ENCODE assay signal across 8 cellular contexts in genomic region chr9:98146101-98146991, GRCh38. TPM values are rescaled to one million over a fixed set of nuclear protein-coding genes. Genes with fewer than 3 reads are reported as not detected.
A peak's percentile ranks its signal among the peaks of the same experiment; 100 is the strongest.
DNase-seq lines count a peak whose midpoint lies in the region; ATAC-seq, FAIRE-seq and TF ChIP-seq lines count a peak whose summit lies in the region.

No MANE protein-coding gene starts in this region.

- intact Hi-C loops in pancreas (cut with DNase I), result no loop called here

- H3K4me1 ChIP-seq in pancreas, result peaks cover 4 to 6% (median 4%) of the 10 kb centered on the region in 3 donors

- 42 to 49% methylated on average over 7 of the region's 7 CpGs for WGBS in pancreas, 2 donors

- H3K4me3 ChIP-seq in choroid plexus epithelial cell (ENCODE audit: low read depth, low read length), result no peak overlapping the region
- H3K4me3 ChIP-seq in pancreas, result no peak overlapping the region

- ATAC-seq in pancreas, result peak; percentile 85 to 94 (median 92)
- no peak for ATAC-seq in HG02678 (IDR thresholded peaks at IDR 0.05; ENCODE audit: unreplicated experiment)
- ATAC-seq in GM19395 (IDR thresholded peaks at IDR 0.05; ENCODE audit: unreplicated experiment), result no peak

- no peak for TF ChIP-seq CTCF in choroid plexus epithelial cell (conservative IDR thresholded peaks at IDR 0.05; ENCODE audit: low read depth, low read length)
- no peak for TF ChIP-seq CTCF in pancreas (IDR thresholded peaks at IDR 0.05)

- no peaks in the 10 kb centered on the region for H3K27me3 ChIP-seq in pancreas

- H3K9me3 ChIP-seq in pancreas, result no peaks in the 10 kb centered on the region

- FAIRE-seq in pancreas (lab: Jason Lieb, UNC), result no peak

- no peaks in the 10 kb centered on the region for H3K36me3 ChIP-seq in pancreas

- DNase-seq in NCI-H146 (lab: John Stamatoyannopoulos, UW) (peak; percentile 5), NCI-H146 treated with DMSO at 0.1 percent for 48 hours (lab: John Stamatoyannopoulos, UW; ENCODE audit: unreplicated experiment) (no peak), NCI-H1436 treated with DMSO at 0.1 percent for 48 hours (lab: John Stamatoyannopoulos, UW) (peak; percentile 15), choroid plexus epithelial cell (ENCODE audit: low read depth) (peak; percentile 50), pancreas (peak; percentile 57 to 84 (median 72)), hepatic stellate cell (ENCODE audit: low spot score) (no peak)

- H3K27ac ChIP-seq in pancreas, result peak overlapping the region; percentile 75 to 87 (median 82)

RNA-seq across cellular contexts. Expression of gene TRIM14, which starts 27.3 kb away (rescaled TPM):
- total RNA-seq in pancreas, result 10 to 100 TPM in 1 of 6 donors, 1 to 10 TPM in 5; 1.3 to 10.4 (median 3.2) TPM
- polyA plus RNA-seq in pancreas, result 1 to 10 TPM; 1.2 to 1.7 TPM

RNA-seq across cellular contexts. Expression of gene CORO2A, which starts 46.1 kb away (rescaled TPM):
- 1 to 10 TPM in 1 of 6 donors, under 1 TPM in 5; 0.20 to 1.3 (median 0.67) TPM for total RNA-seq in pancreas
- polyA plus RNA-seq in pancreas, result under 1 TPM; 0.23 to 0.56 TPM

Comparison
In these comparisons a context has a peak if more than half of its experiments do, and no peak if none do; other contexts are left out.
1. DNase-seq: peak in NCI-H146 (single experiment), NCI-H1436 treated with DMSO at 0.1 percent for 48 hours (single experiment), choroid plexus epithelial cell (single experiment) and pancreas (6 of 6); none in NCI-H146 treated with DMSO at 0.1 percent for 48 hours (single experiment) and hepatic stellate cell (single experiment).
2. ATAC-seq: peak in pancreas (4 of 4); none in HG02678 (single experiment) and GM19395 (single experiment).